In genomic region chr17:40307001-40307690, GRCh38 we compare ENCODE assay signal across 10 cellular contexts. TPM values are rescaled to one million over a fixed set of nuclear protein-coding genes. Genes with fewer than 3 reads are reported as not detected.
A peak's percentile ranks its signal among the peaks of the same experiment; 100 is the strongest.
DNase-seq lines count a peak whose midpoint lies in the region; ATAC-seq, FAIRE-seq and TF ChIP-seq lines count a peak whose summit lies in the region.
"Had no signal": no experiment of that assay in that cellular context is flagged by ENCODE, and none has a peak within 500 bp of the region (broad histone marks: within the 10 kb centered on the region; RNA-seq: fewer than 3 reads in every experiment).

No MANE protein-coding gene starts in this region.

- no peak for ATAC-seq in GM21381 (IDR thresholded peaks at IDR 0.05; ENCODE audit: unreplicated experiment)

- BruUV-seq in endothelial cell of umbilical vein (replicated peaks; lab: Mats Ljungman, UMichigan): no TSS peak

- no peaks in the 10 kb centered on the region for H3K27me3 ChIP-seq in endothelial cell of umbilical vein (ENCODE audit: control insufficient read depth in 2 of 2, insufficient read depth in 2 of 2, low read length in 2 of 2)
- no peaks in the 10 kb centered on the region for H3K27me3 ChIP-seq in parathyroid adenoma (ENCODE audit: control insufficient read depth, insufficient read depth, low read length)

- POLR2A ChIA-PET in endothelial cell of umbilical vein (lab: Charles Lee): no interaction called here

- TF ChIP-seq CTCF in endothelial cell of umbilical vein (IDR thresholded peaks at IDR 0.05; ENCODE audit: extremely low read depth in 1 of 2, insufficient read depth in 1 of 2, low read depth in 1 of 2, low read length in 2 of 2) (no peak), parathyroid adenoma (IDR thresholded peaks at IDR 0.05) (no peak)

- peaks cover 40% of the 10 kb centered on the region for H3K4me1 ChIP-seq in endothelial cell of umbilical vein (ENCODE audit: control insufficient read depth, extremely low read depth, insufficient read depth, low read length)
- peaks cover 59% of the 10 kb centered on the region for H3K4me1 ChIP-seq in parathyroid adenoma

- CTCF ChIA-PET in endothelial cell of umbilical vein (lab: Charles Lee): interaction anchor here (0.7 to 15.6 kb wide), 11 partner anchors 10 to 229 kb away, joined by 3 to 530 read pairs (median 3); partner anchors contain the start of gene GJD3

- TF ChIP-seq POLR2A in endothelial cell of umbilical vein (IDR thresholded peaks at IDR 0.05; ENCODE audit: low read depth, low read length): no peak

- DNase-seq in GM03348 (ENCODE audit: low spot score) (peak; percentile 41), NCI-H226 (peak; percentile 52), endothelial cell of umbilical vein (ENCODE audit: low read depth, low spot score) (no peak), NCI-H2171 treated with DMSO at 0.1 percent for 48 hours (lab: John Stamatoyannopoulos, UW) (no peak)
- DNase-seq in activated CD4-positive, CD25-positive, alpha-beta regulatory T cell treated with anti-CD3 and anti-CD28 coated beads, Interleukin-2, amount 50 U/mL, for 72 hours: no peak
- no peak for DNase-seq in stimulated activated CD4-positive, alpha-beta T cell treated with anti-CD3 and anti-CD28 coated beads, Interleukin-12 subunit alpha, Interleukin-12 subunit beta, amount 100 ng/mL, for 4 hours
- DNase-seq: activated B cell treated with CpG ODN at 0.5 μM for 24 hours had no signal

- H3K9me1 ChIP-seq in endothelial cell of umbilical vein (replicated peaks; ENCODE audit: control insufficient read depth, extremely low read depth, insufficient read depth, low read length): no peaks in the 10 kb centered on the region

- H3K27ac ChIP-seq in endothelial cell of umbilical vein (ENCODE audit: insufficient read depth, low read depth, low read length) (no peak overlapping the region), parathyroid adenoma (peak overlapping the region; percentile 21)

- H3K36me3 ChIP-seq in endothelial cell of umbilical vein (ENCODE audit: control insufficient read depth in 2 of 2, extremely low read depth in 1 of 2, insufficient read depth in 2 of 2, low read length in 2 of 2) (no peaks in the 10 kb centered on the region), parathyroid adenoma (ENCODE audit: control insufficient read depth, insufficient read depth, low read length) (no peaks in the 10 kb centered on the region)

- dilution Hi-C loops in endothelial cell of umbilical vein (cut with MboI; ENCODE audit: extremely low pct_ligation_motif_present, low sequenced_read_pairs): no loop called here

- no peak overlapping the region for H3K4me2 ChIP-seq in endothelial cell of umbilical vein (ENCODE audit: insufficient read depth, low read length)
- peak overlapping the region; percentile 17 for H3K4me2 ChIP-seq in parathyroid adenoma (ENCODE audit: low read length)

- H3K9me3 ChIP-seq in endothelial cell of umbilical vein (replicated peaks; ENCODE audit: control insufficient read depth, insufficient read depth, low read length) (no peaks in the 10 kb centered on the region), parathyroid adenoma (ENCODE audit: control insufficient read depth, low read length) (no peaks in the 10 kb centered on the region)

- H3K9ac ChIP-seq in endothelial cell of umbilical vein (replicated peaks; ENCODE audit: extremely low read depth, insufficient read depth, low read length): no peak overlapping the region
- no peak overlapping the region for H3K9ac ChIP-seq in parathyroid adenoma

- no peaks in the 10 kb centered on the region for H4K20me1 ChIP-seq in endothelial cell of umbilical vein (replicated peaks; ENCODE audit: control insufficient read depth, extremely low read depth, insufficient read depth, low read length)

- H2AFZ ChIP-seq in endothelial cell of umbilical vein (ENCODE audit: low read depth, low read length) (no peak overlapping the region), parathyroid adenoma (peak overlapping the region; percentile 79)

- H3K4me3 ChIP-seq in endothelial cell of umbilical vein (replicated peaks in 1 of 3; ENCODE audit: insufficient read depth in 1 of 3, low read depth in 1 of 3, low read length in 3 of 3) (no peak overlapping the region), parathyroid adenoma (ENCODE audit: low read depth, low read length) (no peak overlapping the region)

- FAIRE-seq in endothelial cell of umbilical vein (lab: Jason Lieb, UNC): no peak

- no peaks in the 10 kb centered on the region for H3K79me2 ChIP-seq in endothelial cell of umbilical vein (ENCODE audit: control insufficient read depth, insufficient read depth, low read length)
- no peaks in the 10 kb centered on the region for H3K79me2 ChIP-seq in parathyroid adenoma

- intact Hi-C loops in endothelial cell of umbilical vein (cut with micrococcal nuclease): no loop called here

TF ChIP-seq in endothelial cell of umbilical vein, 7 proteins besides CTCF, POLR2A, EP300 and RAD21:
- no peak for TF ChIP-seq EZH2 (IDR thresholded peaks at IDR 0.05; ENCODE audit: borderline replicate concordance, low read depth, low read length, severe bottlenecking)
- peak; percentile 7 for TF ChIP-seq POLR2AphosphoS5 (IDR thresholded peaks at IDR 0.05; ENCODE audit: insufficient read depth, low read depth, low read length)

RNA-seq across cellular contexts. Expression of gene RARA, which starts 1.8 kb away (rescaled TPM):
- 37.8 and 43.4 TPM in 2 replicates for total RNA-seq in endothelial cell of umbilical vein
- polyA plus RNA-seq in endothelial cell of umbilical vein: 11.2 and 11.9 TPM in 2 replicates
- polyA plus RNA-seq in endothelial cell of umbilical vein (2011; cell fraction: cytosol; rRNA removed): 11.3 and 13.6 TPM in 2 replicates
- 9.9 and 12.3 TPM in 2 replicates for polyA plus RNA-seq in endothelial cell of umbilical vein (2011; cell fraction: nucleus; rRNA removed)
- 27.6 and 34.9 TPM in 2 replicates for polyA plus RNA-seq in endothelial cell of umbilical vein (2012)
- 11.6 and 20.5 TPM in 2 replicates for polyA minus RNA-seq in endothelial cell of umbilical vein
- polyA minus RNA-seq in endothelial cell of umbilical vein (2011; cell fraction: cytosol; rRNA and poly(A)+ RNA removed): 6.7 TPM
- 8.0 and 10.0 TPM in 2 replicates for polyA minus RNA-seq in endothelial cell of umbilical vein (2011; cell fraction: nucleus; rRNA and poly(A)+ RNA removed)

RNA-seq across cellular contexts. Expression of gene CDC6, which starts 19.5 kb away (rescaled TPM):
- total RNA-seq in endothelial cell of umbilical vein: 49.9 and 55.2 TPM in 2 replicates
- 13.4 and 15.5 TPM in 2 replicates for polyA plus RNA-seq in endothelial cell of umbilical vein
- 25.1 and 29.1 TPM in 2 replicates for polyA plus RNA-seq in endothelial cell of umbilical vein (2011; cell fraction: cytosol; rRNA removed)
- 31.9 and 52.5 TPM in 2 replicates for polyA plus RNA-seq in endothelial cell of umbilical vein (2011; cell fraction: nucleus; rRNA removed)
- 18.0 and 33.6 TPM in 2 replicates for polyA plus RNA-seq in endothelial cell of umbilical vein (2012)
- polyA minus RNA-seq in endothelial cell of umbilical vein: 17.1 and 22.1 TPM in 2 replicates
- 40.0 TPM for polyA minus RNA-seq in endothelial cell of umbilical vein (2011; cell fraction: cytosol; rRNA and poly(A)+ RNA removed)
- polyA minus RNA-seq in endothelial cell of umbilical vein (2011; cell fraction: nucleus; rRNA and poly(A)+ RNA removed): 31.5 and 42.2 TPM in 2 replicates

RNA-seq across cellular contexts. Expression of gene GJD3, which starts 57.4 kb away (rescaled TPM):
- total RNA-seq in endothelial cell of umbilical vein: 0.39 and 0.40 TPM in 2 replicates
- 0.10 TPM in 1 of 2 replicates, not detected in the other for polyA plus RNA-seq in endothelial cell of umbilical vein
- polyA plus RNA-seq in endothelial cell of umbilical vein (2011; cell fraction: cytosol; rRNA removed): not detected in 2 replicates
- not detected in 2 replicates for polyA plus RNA-seq in endothelial cell of umbilical vein (2011; cell fraction: nucleus; rRNA removed)
- polyA plus RNA-seq in endothelial cell of umbilical vein (2012): not detected in 2 replicates
- not detected in 2 replicates for polyA minus RNA-seq in endothelial cell of umbilical vein
- polyA minus RNA-seq in endothelial cell of umbilical vein (2011; cell fraction: cytosol; rRNA and poly(A)+ RNA removed): not detected
- polyA minus RNA-seq in endothelial cell of umbilical vein (2011; cell fraction: nucleus; rRNA and poly(A)+ RNA removed): not detected in 2 replicates
- total RNA-seq: activated B cell treated with CpG ODN at 0.5 μM for 24 hours, kidney epithelial cell had no signal

Comparison
In these comparisons a context has a peak if more than half of its experiments do, and no peak if none do; other contexts are left out.
1. DNase-seq: peak in GM03348 (single experiment) and NCI-H226 (single experiment); none in endothelial cell of umbilical vein (single experiment), NCI-H2171 treated with DMSO at 0.1 percent for 48 hours (single experiment), activated CD4-positive, CD25-positive, alpha-beta regulatory T cell treated with anti-CD3 and anti-CD28 coated beads, Interleukin-2, amount 50 U/mL, for 72 hours (single experiment) and stimulated activated CD4-positive, alpha-beta T cell treated with anti-CD3 and anti-CD28 coated beads, Interleukin-12 subunit alpha, Interleukin-12 subunit beta, amount 100 ng/mL, for 4 hours (single experiment).